ENCODE assay signal across 25 cellular contexts in genomic region chr22:49553076-49553475, GRCh38.
"Had no signal": no experiment of that assay in that cellular context is flagged by ENCODE, and none has a peak within 500 bp of the region (broad histone marks: within the 10 kb centered on the region; RNA-seq: fewer than 3 reads in every experiment).

No MANE protein-coding gene starts in this region.

- ATAC-seq: activated CD4-positive, alpha-beta T cell treated with anti-CD3 and anti-CD28 coated beads for 36 hours; effector memory CD8-positive, alpha-beta T cell; esophagus mucosa; naive thymus-derived CD4-positive, alpha-beta T cell; stimulated activated memory B cell treated with anti-CD40 and anti-IgM and Interleukin-4, amounts not matched to agents 10 μg/mL and 1 μg/mL and 100 μg/mL, for 72 hours; T-helper 17 cell had no signal

- DNase-seq: activated B cell treated with CpG ODN at 0.5 μM for 24 hours; activated CD4-positive, alpha-beta T cell treated with anti-CD3 and anti-CD28 coated beads for 36 hours; activated CD4-positive, alpha-beta T cell treated with anti-CD3 and anti-CD28 coated beads, Interleukin-2, amount 50 U/mL, for 4 hours; activated T-cell treated with anti-CD3 and anti-CD28 coated beads, Interleukin-2, amount 50 U/mL, for 48 hours; brain microvascular endothelial cell; central memory CD4-positive, alpha-beta T cell; effector memory CD8-positive, alpha-beta T cell; foreskin melanocyte; immature natural killer cell; naive thymus-derived CD4-positive, alpha-beta T cell; ovary; small intestine; stimulated activated CD4-positive, alpha-beta T cell treated with anti-CD3 and anti-CD28 coated beads, Interleukin-15, amount 100 ng/mL, for 24 hours; stomach; SW 1271; T-helper 17 cell had no signal

- H3K4me3 ChIP-seq: adrenal gland, ascending aorta, hepatocyte, ovary, stomach, suprapubic skin, tibial nerve, vagina had no signal

- H3K36me3 ChIP-seq: adrenal gland, ascending aorta, brain microvascular endothelial cell, ovary, stomach, suprapubic skin, tibial nerve, vagina had no signal

- H3K9me3 ChIP-seq: adrenal gland, ascending aorta, vagina had no signal

- H3K27me3 ChIP-seq: adrenal gland, ascending aorta, brain microvascular endothelial cell, hepatocyte, ovary, tibial nerve, vagina had no signal

- H3K4me2 ChIP-seq: hepatocyte had no signal

- H3K27ac ChIP-seq: adrenal gland, ascending aorta, brain microvascular endothelial cell, hepatocyte, ovary, stomach, suprapubic skin, tibial nerve, vagina had no signal

- H3K4me1 ChIP-seq: adrenal gland, ascending aorta, suprapubic skin, tibial nerve, vagina had no signal

- H2AFZ ChIP-seq: hepatocyte had no signal

- FAIRE-seq: endothelial cell of umbilical vein, small intestine had no signal

- H3K79me2 ChIP-seq: hepatocyte had no signal
